ENCODE assay signal across 17 cellular contexts in the genomic region with DNA sequence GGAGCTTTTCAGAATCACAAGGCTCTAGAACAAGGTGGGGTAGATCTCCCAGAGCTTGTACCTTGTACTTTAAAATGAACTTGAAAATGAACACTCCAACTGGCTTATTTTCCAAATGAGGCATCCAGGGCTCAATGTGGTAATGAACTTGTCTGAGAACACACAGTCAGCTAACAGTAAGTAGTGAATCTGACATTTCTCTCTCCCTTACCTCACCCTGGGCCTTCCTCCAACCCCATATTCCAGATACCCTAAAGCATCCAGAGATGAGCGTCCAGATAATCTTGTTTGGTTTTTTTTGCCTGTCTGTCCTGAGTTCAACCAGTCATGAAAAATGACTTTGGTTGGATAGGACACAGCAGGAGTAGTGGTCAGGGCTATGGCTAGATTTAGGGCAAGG.
DNase-seq lines count a peak whose midpoint lies in the region; ATAC-seq, FAIRE-seq and TF ChIP-seq lines count a peak whose summit lies in the region.
"Had no signal": no experiment of that assay in that cellular context is flagged by ENCODE, and none has a peak within 500 bp of the region (broad histone marks: within the 10 kb centered on the region; RNA-seq: fewer than 3 reads in every experiment).

No MANE protein-coding gene starts in this region.

- H3K4me2 ChIP-seq in K562 (ENCODE audit: insufficient read depth, low read length), result no peak overlapping the region

- 21% methylated on average over 1 of the region's 1 CpG for WGBS in K562 (ENCODE audit: insufficient coverage, low coverage, missing lambda C conversion rate)
- 80 to 90% methylated on average over 1 of the region's 1 CpG for WGBS in sigmoid colon, 2 donors

- H3K27ac ChIP-seq in K562 (ENCODE audit: extremely low read depth, low read depth, low read length), result no peak overlapping the region
- peak overlapping the region; percentile 53 to 79 (median 67) for H3K27ac ChIP-seq in sigmoid colon

- no peak overlapping the region for H3K9ac ChIP-seq in K562 (ENCODE audit: insufficient read depth in 1 of 2, low read depth in 2 of 2, low read length in 2 of 2)

- TF ChIP-seq EP300 in K562 (IDR thresholded peaks at IDR 0.05; ENCODE audit: low read length) (no peak), sigmoid colon (IDR thresholded peaks at IDR 0.05) (peak in 1 of 4 donors; percentile 48)

- CTCF ChIA-PET in K562 (lab: Yijun Ruan, JAX; ENCODE audit: low intra/inter-chr PET ratio), result no interaction called here

- H3K36me3 ChIP-seq in K562 (ENCODE audit: control insufficient read depth, insufficient read depth, low read length), result no peaks in the 10 kb centered on the region
- H3K36me3 ChIP-seq in sigmoid colon, result no peaks in the 10 kb centered on the region
- H3K36me3 ChIP-seq: BE2C had no signal

- DNase-seq in AG10803 (ENCODE audit: low read depth), result peak; percentile 64
- DNase-seq in K562 (ENCODE audit: extremely low read depth in 1 of 4, low spot score in 3 of 4), result no peak
- peak; percentile 17 for DNase-seq in iris pigment epithelial cell (ENCODE audit: low read depth)
- DNase-seq in sigmoid colon, result no peak
- DNase-seq in anterior cingulate cortex (lab: John Stamatoyannopoulos, UW), result no peak
- DNase-seq in D721Med (ENCODE audit: insufficient read length, low spot score), result no peak
- no peak for DNase-seq in left ventricle myocardium superior
- DNase-seq in NCI-H2029 (lab: John Stamatoyannopoulos, UW), result no peak
- DNase-seq: BE2C; CD4-positive, alpha-beta T cell; GOT3; NCI-H1694 treated with DMSO at 0.1 percent for 48 hours; NCI-H2227 treated with DMSO at 0.1 percent for 48 hours; NCI-H524; NCI-H82; SHP77 had no signal

- FAIRE-seq in K562 (lab: Jason Lieb, UNC) (peak; percentile 15), D721Med (lab: Jason Lieb, UNC) (no peak)
- FAIRE-seq: GM12891 had no signal

- H3K4me3 ChIP-seq in AG10803 (ENCODE audit: low read length) (no peak overlapping the region), K562 (no peak overlapping the region), sigmoid colon (no peak overlapping the region)

- H4K20me1 ChIP-seq in K562 (replicated peaks; ENCODE audit: control insufficient read depth, insufficient read depth, low read length), result no peaks in the 10 kb centered on the region

- no peaks in the 10 kb centered on the region for H3K9me3 ChIP-seq in K562 (replicated peaks; ENCODE audit: control insufficient read depth, insufficient read depth, low read depth, low read length)
- no peaks in the 10 kb centered on the region for H3K9me3 ChIP-seq in sigmoid colon
- H3K9me3 ChIP-seq: BE2C had no signal

- in situ Hi-C loops in K562 (cut with MboI), result no loop called here

- H3K79me2 ChIP-seq in K562 (ENCODE audit: control insufficient read depth, insufficient read depth, low read length), result no peaks in the 10 kb centered on the region

- POLR2A ChIA-PET in K562 (lab: Yijun Ruan, JAX), result interaction anchor here (0.6 to 0.8 kb wide), 3 partner anchors 9 to 399 kb away, joined by 3 to 4 read pairs (median 4); no protein-coding TSS in a partner anchor

- intact Hi-C loops in K562 (cut with micrococcal nuclease), result no loop called here
- intact Hi-C loops in sigmoid colon (cut with DNase I), result no loop called here
- intact Hi-C loops in left ventricle myocardium superior (cut with micrococcal nuclease), result no loop called here

- H3K27me3 ChIP-seq in K562 (ENCODE audit: control insufficient read depth in 2 of 2, insufficient read depth in 2 of 2, low read length in 2 of 2) (peaks cover 2 to 4% of the 10 kb centered on the region in 2 experiments; a peak in 2 of 5 replicates), sigmoid colon (no peaks in the 10 kb centered on the region)

- H3K4me1 ChIP-seq in K562 (replicated peaks in 1 of 2; ENCODE audit: control insufficient read depth in 2 of 2, insufficient read depth in 2 of 2, low read length in 2 of 2) (peaks cover 0 to 6% of the 10 kb centered on the region in 2 experiments; a peak in 3 of 5 replicates), sigmoid colon (peaks cover 0 to 76% (median 56%) of the 10 kb centered on the region in 4 donors)
- H3K4me1 ChIP-seq: BE2C had no signal

- TF ChIP-seq POLR2A in K562 (conservative IDR thresholded peaks at IDR 0.05) (no peak), sigmoid colon (IDR thresholded peaks at IDR 0.05) (no peak)

- ATAC-seq in K562 (no peak), left ventricle myocardium superior (no peak)

- TF ChIP-seq RAD21 in K562 (CRISPR knock-in tag; conservative IDR thresholded peaks at IDR 0.05 in 1 of 2, IDR thresholded peaks at IDR 0.05 in 1 of 2), result no peak

- BruUV-seq in K562 (replicated peaks; lab: Mats Ljungman, UMichigan), result no TSS peak

- TF ChIP-seq CTCF in AG10803 (conservative IDR thresholded peaks at IDR 0.05; ENCODE audit: low read length) (no peak), K562 (IDR thresholded peaks at IDR 0.05 in 2 of 3, conservative IDR thresholded peaks at IDR 0.05 in 1 of 3; ENCODE audit: insufficient read depth in 2 of 3, low read depth in 1 of 3, low read length in 3 of 3) (no peak), sigmoid colon (IDR thresholded peaks at IDR 0.05) (no peak), D721Med (IDR thresholded peaks at IDR 0.05; ENCODE audit: insufficient read depth, missing control alignments) (no peak)

- no peaks in the 10 kb centered on the region for H3K9me1 ChIP-seq in K562 (ENCODE audit: control insufficient read depth, insufficient read depth, low read length)

- H2AFZ ChIP-seq in K562 (ENCODE audit: low read depth, low read length), result no peak overlapping the region

TF ChIP-seq in K562, 482 proteins besides CTCF, POLR2A, EP300 and RAD21:
- TF ChIP-seq SAP30 (IDR thresholded peaks at IDR 0.05; ENCODE audit: borderline replicate concordance, insufficient read depth, low read depth, low read length, poor library complexity, severe bottlenecking), result no peak
- TF ChIP-seq ZC3H4 (CRISPR knock-in tag; IDR thresholded peaks at IDR 0.05; ENCODE audit: borderline replicate concordance), result no peak
- no peak for TF ChIP-seq ZNF224 (CRISPR knock-in tag; IDR thresholded peaks at IDR 0.05)
- TF ChIP-seq ZBTB8A (IDR thresholded peaks at IDR 0.05; ENCODE audit: partially characterized antibody), result no peak
- no peak for TF ChIP-seq HNRNPK (IDR thresholded peaks at IDR 0.05; ENCODE audit: low read depth, low read length, poor library complexity, severe bottlenecking)
- no peak for TF ChIP-seq ZNF764 (CRISPR knock-in tag; IDR thresholded peaks at IDR 0.05; ENCODE audit: low read depth)
- no peak for TF ChIP-seq SAFB (IDR thresholded peaks at IDR 0.05; ENCODE audit: borderline replicate concordance, low read depth, low read length)
- no peak for TF ChIP-seq ZNF384 (IDR thresholded peaks at IDR 0.05; ENCODE audit: low read depth, low read length)
- TF ChIP-seq ZNF77 (CRISPR knock-in tag; IDR thresholded peaks at IDR 0.05), result no peak
- TF ChIP-seq, protein P1, sequence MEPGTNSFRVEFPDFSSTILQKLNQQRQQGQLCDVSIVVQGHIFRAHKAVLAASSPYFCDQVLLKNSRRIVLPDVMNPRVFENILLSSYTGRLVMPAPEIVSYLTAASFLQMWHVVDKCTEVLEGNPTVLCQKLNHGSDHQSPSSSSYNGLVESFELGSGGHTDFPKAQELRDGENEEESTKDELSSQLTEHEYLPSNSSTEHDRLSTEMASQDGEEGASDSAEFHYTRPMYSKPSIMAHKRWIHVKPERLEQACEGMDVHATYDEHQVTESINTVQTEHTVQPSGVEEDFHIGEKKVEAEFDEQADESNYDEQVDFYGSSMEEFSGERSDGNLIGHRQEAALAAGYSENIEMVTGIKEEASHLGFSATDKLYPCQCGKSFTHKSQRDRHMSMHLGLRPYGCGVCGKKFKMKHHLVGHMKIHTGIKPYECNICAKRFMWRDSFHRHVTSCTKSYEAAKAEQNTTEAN (CRISPR knock-in tag; IDR thresholded peaks at IDR 0.05), result no peak
- no peak for TF ChIP-seq NFRKB (IDR thresholded peaks at IDR 0.05; ENCODE audit: low read depth)
- TF ChIP-seq TRIM28 (IDR thresholded peaks at IDR 0.05), result no peak
- TF ChIP-seq CBX3 (IDR thresholded peaks at IDR 0.05; ENCODE audit: borderline replicate concordance in 1 of 2, low read length in 2 of 2), result no peak
TF ChIP-seq in K562: peak in this region for 0.

Comparison
In these comparisons a context has a peak if more than half of its experiments do, and no peak if none do; other contexts are left out.
1. DNase-seq: peak in AG10803 (single experiment) and iris pigment epithelial cell (single experiment); none in K562 (0 of 4), sigmoid colon (single experiment), anterior cingulate cortex (0 of 58), D721Med (single experiment), left ventricle myocardium superior (single experiment) and NCI-H2029 (single experiment).